ENCODE assay signal across 17 cellular contexts in genomic region chr7:99290980-99291607, GRCh38. TPM values are rescaled to one million over a fixed set of nuclear protein-coding genes. Genes with fewer than 3 reads are reported as not detected.
"Had no signal": no experiment of that assay in that cellular context is flagged by ENCODE, and none has a peak within 500 bp of the region (broad histone marks: within the 10 kb centered on the region; RNA-seq: fewer than 3 reads in every experiment).

No MANE protein-coding gene starts in this region.

- H3K9me3 Mint-ChIP-seq: activated CD4-positive, alpha-beta T cell treated with anti-CD3 and anti-CD28 coated beads, Interleukin-2, amount 10 ng/mL, durations not matched to agents 7 days and 5 days; effector memory CD8-positive, alpha-beta T cell; naive thymus-derived CD4-positive, alpha-beta T cell had no signal

- H3K27me3 Mint-ChIP-seq: activated CD4-positive, alpha-beta T cell treated with anti-CD3 and anti-CD28 coated beads, Interleukin-2, amount 10 ng/mL, durations not matched to agents 7 days and 5 days; naive thymus-derived CD4-positive, alpha-beta T cell had no signal

- H3K27ac Mint-ChIP-seq: activated CD4-positive, alpha-beta T cell treated with anti-CD3 and anti-CD28 coated beads, Interleukin-2, amount 10 ng/mL, durations not matched to agents 7 days and 5 days; effector memory CD8-positive, alpha-beta T cell; naive thymus-derived CD4-positive, alpha-beta T cell had no signal

- H3K9me3 ChIP-seq: gastrocnemius medialis, heart left ventricle, pancreas, sigmoid colon, thoracic aorta had no signal

- H3K27ac ChIP-seq: gastrocnemius medialis, heart left ventricle, pancreas, sigmoid colon, thoracic aorta had no signal

- H3K27me3 ChIP-seq: gastrocnemius medialis, heart left ventricle, pancreas, sigmoid colon had no signal

- H3K4me3 ChIP-seq: gastrocnemius medialis, heart left ventricle, pancreas, sigmoid colon, thoracic aorta had no signal

- H3K36me3 ChIP-seq: gastrocnemius medialis, heart left ventricle, pancreas, sigmoid colon, thoracic aorta had no signal

- H3K4me1 Mint-ChIP-seq: activated CD4-positive, alpha-beta T cell treated with anti-CD3 and anti-CD28 coated beads, Interleukin-2, amount 10 ng/mL, durations not matched to agents 7 days and 5 days; naive thymus-derived CD4-positive, alpha-beta T cell had no signal

- H3K4me1 ChIP-seq: gastrocnemius medialis, heart left ventricle, pancreas, sigmoid colon had no signal

- H3K4me3 Mint-ChIP-seq: activated CD4-positive, alpha-beta T cell treated with anti-CD3 and anti-CD28 coated beads, Interleukin-2, amount 10 ng/mL, durations not matched to agents 7 days and 5 days; effector memory CD8-positive, alpha-beta T cell; naive thymus-derived CD4-positive, alpha-beta T cell had no signal

- DNase-seq: activated CD4-positive, alpha-beta T cell treated with anti-CD3 and anti-CD28 coated beads, Interleukin-2, amount 10 ng/mL, durations not matched to agents 7 days and 5 days; activated CD8-positive, alpha-beta memory T cell treated with anti-CD3 and anti-CD28 coated beads for 24 hours; activated naive CD4-positive, alpha-beta T cell treated with Interleukin-2 at 50 U/mL for 16 hours; anterior cingulate cortex; cerebellar nuclear complex; dermis blood vessel endothelial cell; effector memory CD8-positive, alpha-beta T cell; gastrocnemius medialis; heart left ventricle; naive thymus-derived CD4-positive, alpha-beta T cell; pancreas; sigmoid colon; stimulated activated CD4-positive, alpha-beta T cell treated with anti-CD3 and anti-CD28 coated beads, Interleukin-1b, Interleukin-23, amount 100 ng/mL, for 48 hours had no signal

RNA-seq across cellular contexts. Expression of gene MYH16, which starts 18.5 kb away (rescaled TPM):
- total RNA-seq: activated CD4-positive, alpha-beta T cell treated with anti-CD3 and anti-CD28 coated beads, Interleukin-2, amount 10 ng/mL, durations not matched to agents 7 days and 5 days; dermis blood vessel endothelial cell; fibroblast of lung; gastrocnemius medialis; heart left ventricle; lung microvascular endothelial cell; naive thymus-derived CD4-positive, alpha-beta T cell; sigmoid colon; thoracic aorta; urinary bladder had no signal
